18 cellular contexts compared by ENCODE assay signal in the genomic region with DNA sequence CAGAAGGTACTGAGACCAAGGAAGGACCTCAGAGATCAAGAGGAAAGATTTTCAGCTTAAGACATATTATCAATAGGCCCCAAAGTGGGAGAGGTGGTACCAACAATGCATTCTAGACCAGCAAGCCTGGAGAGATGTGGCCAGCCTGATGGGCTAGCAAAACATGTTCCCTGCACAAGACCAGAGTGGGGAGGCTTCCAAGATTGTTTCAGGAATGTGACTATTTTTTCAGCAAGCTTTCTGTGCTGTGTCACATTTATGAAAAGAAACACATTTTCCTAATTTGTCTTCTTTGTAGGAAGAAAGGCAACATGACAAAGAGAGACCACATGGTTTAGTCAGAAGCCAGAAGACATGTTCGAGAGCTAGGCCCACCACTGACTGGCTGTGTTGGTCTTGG.
"Had no signal": no experiment of that assay in that cellular context is flagged by ENCODE, and none has a peak within 500 bp of the region (broad histone marks: within the 10 kb centered on the region; RNA-seq: fewer than 3 reads in every experiment).

No MANE protein-coding gene starts in this region.

- H3K27me3 ChIP-seq: adrenal gland, ascending aorta, breast epithelium, colonic mucosa, gastrocnemius medialis, upper lobe of right lung had no signal

- ATAC-seq: activated CD8-positive, alpha-beta T cell treated with anti-CD3 and anti-CD28 coated beads, Interleukin-2, amount 10 ng/mL, durations not matched to agents 7 days and 5 days; gastrocnemius medialis; naive thymus-derived CD8-positive, alpha-beta T cell; T-cell; upper lobe of right lung had no signal

- H3K4me3 ChIP-seq: adrenal gland, ascending aorta, breast epithelium, colonic mucosa, gastrocnemius medialis, left ventricle myocardium inferior, upper lobe of right lung had no signal

- H3K9me3 ChIP-seq: adrenal gland, ascending aorta, breast epithelium, colonic mucosa, gastrocnemius medialis, left ventricle myocardium inferior, upper lobe of right lung had no signal

- H3K4me1 ChIP-seq: adrenal gland, ascending aorta, breast epithelium, colonic mucosa, gastrocnemius medialis, left ventricle myocardium inferior, upper lobe of right lung had no signal

- DNase-seq: activated CD4-positive, alpha-beta T cell treated with anti-CD3 and anti-CD28 coated beads for 1 hour; activated CD4-positive, alpha-beta T cell treated with anti-CD3 and anti-CD28 coated beads, Interleukin-2, amount 50 U/mL, for 1 hour; activated CD8-positive, alpha-beta T cell treated with anti-CD3 and anti-CD28 coated beads, Interleukin-2, amount 10 ng/mL, durations not matched to agents 7 days and 5 days; activated gamma-delta T cell treated with Interleukin-2 at 50 U/mL for 16 hours; activated T-cell treated with anti-CD3 and anti-CD28 coated beads, Interleukin-2, amount 50 U/mL, for 1 hour; adrenal gland; colonic mucosa; gastrocnemius medialis; head of caudate nucleus; hypothalamus; left ventricle myocardium inferior; naive thymus-derived CD8-positive, alpha-beta T cell; stimulated activated CD4-positive, alpha-beta T cell treated with anti-CD3 and anti-CD28 coated beads, Interleukin-4, amount 100 ng/mL, for 1 hour; stimulated activated naive CD4-positive, alpha-beta T cell; T-cell; upper lobe of right lung had no signal

- H3K27ac ChIP-seq: adrenal gland, ascending aorta, breast epithelium, colonic mucosa, gastrocnemius medialis, left ventricle myocardium inferior, upper lobe of right lung had no signal

- H3K36me3 ChIP-seq: adrenal gland, ascending aorta, breast epithelium, colonic mucosa, gastrocnemius medialis, left ventricle myocardium inferior, upper lobe of right lung had no signal
